1 cellular context compared by ENCODE assay signal in the genomic region with DNA sequence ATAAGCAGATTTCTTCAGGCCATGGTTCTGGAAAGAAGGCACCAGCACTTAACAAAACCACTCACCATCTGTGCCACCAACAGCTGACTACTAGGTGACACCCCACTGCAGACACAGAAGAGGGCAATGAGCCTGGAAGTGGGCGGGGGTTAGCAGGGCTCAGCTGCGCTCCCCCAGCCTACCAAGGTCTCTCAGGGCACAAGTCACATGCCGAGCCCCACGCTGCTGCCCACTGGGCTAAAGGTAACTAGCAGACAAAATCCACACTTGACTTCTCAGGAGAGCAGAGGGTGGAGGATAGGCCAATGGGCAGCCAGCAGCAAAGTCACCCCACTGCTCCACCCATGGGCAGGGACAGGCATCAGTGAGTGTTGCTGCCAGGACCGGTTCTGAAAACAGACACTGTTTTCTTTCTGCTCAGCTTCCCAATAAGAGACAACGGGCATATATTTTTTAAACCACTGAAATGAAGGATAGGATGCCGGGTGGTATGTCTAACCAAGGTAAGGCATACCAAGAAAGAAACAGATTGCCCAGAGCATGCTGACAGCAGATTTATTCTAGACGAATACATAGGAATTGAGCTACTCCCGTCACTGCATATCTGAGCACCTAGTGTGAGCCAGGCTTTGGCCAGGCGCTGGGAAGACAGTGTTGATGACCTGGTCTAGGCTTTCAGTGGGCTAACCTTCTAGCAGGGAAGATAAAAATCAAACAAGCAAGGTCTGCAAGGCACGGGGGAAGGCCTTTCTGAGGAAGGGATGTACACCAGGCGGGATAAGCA.
TF ChIP-seq lines count a peak whose summit lies in the region.

No MANE protein-coding gene starts in this region.

TF ChIP-seq in H1, 55 proteins besides CTCF, POLR2A, EP300 and RAD21 (continued from another document):
- TF ChIP-seq CHD7 (IDR thresholded peaks at IDR 0.05; ENCODE audit: insufficient replicate concordance, low read length) (no peak), TCF12 (IDR thresholded peaks at IDR 0.05; ENCODE audit: low read depth, low read length) (no peak), JUND (IDR thresholded peaks at IDR 0.05; ENCODE audit: low read length) (no peak), JUN (IDR thresholded peaks at IDR 0.05; ENCODE audit: low read depth, low read length) (no peak), KDM1A (IDR thresholded peaks at IDR 0.05; ENCODE audit: borderline replicate concordance, low read length) (no peak), MAFK (IDR thresholded peaks at IDR 0.05; ENCODE audit: low read depth, low read length) (no peak), RNF2 (IDR thresholded peaks at IDR 0.05; ENCODE audit: borderline replicate concordance, low read depth, low read length, missing control alignments, poor library complexity, severe bottlenecking) (no peak), EGR1 (IDR thresholded peaks at IDR 0.05; ENCODE audit: borderline replicate concordance, low read depth, low read length) (no peak), CREB1 (IDR thresholded peaks at IDR 0.05) (no peak), RXRA (IDR thresholded peaks at IDR 0.05; ENCODE audit: insufficient read depth, low read depth, low read length) (no peak)
- TF ChIP-seq, protein P1, sequence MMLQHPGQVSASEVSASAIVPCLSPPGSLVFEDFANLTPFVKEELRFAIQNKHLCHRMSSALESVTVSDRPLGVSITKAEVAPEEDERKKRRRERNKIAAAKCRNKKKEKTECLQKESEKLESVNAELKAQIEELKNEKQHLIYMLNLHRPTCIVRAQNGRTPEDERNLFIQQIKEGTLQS (IDR thresholded peaks at IDR 0.05; ENCODE audit: insufficient read depth, low read depth, low read length), result no peak
